ENCODE assay signal across 1 cellular context in the genomic region with DNA sequence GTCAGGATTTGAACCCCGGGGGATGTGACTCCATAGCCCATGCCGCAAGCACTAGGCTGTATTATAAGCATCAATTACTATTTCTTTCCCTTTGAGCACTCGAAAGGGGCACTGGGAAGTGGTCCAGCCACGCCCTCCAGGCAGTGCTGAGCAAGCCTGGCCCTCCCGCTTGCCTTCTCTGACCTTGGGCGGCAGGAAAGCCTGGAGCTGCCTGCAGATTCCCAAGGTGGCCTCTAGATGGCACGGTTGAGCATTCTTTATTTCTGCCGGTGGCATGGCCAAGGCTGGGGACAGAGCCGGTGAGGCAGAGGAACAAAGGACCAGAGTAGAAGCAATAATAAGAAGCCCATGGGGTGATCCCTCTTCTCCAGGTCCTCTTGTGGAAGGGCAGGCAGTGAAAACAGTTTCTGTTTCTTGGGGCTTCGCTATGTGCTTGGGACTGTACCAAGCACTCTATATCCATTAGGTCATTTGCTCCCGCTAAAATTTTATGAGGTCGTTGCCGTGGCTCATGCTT.
TF ChIP-seq lines count a peak whose summit lies in the region.

No MANE protein-coding gene starts in this region.

TF ChIP-seq in SK-N-SH treated with all-trans-retinoic acid at 6 μM for 48 hours, 23 proteins besides CTCF, POLR2A, EP300 and RAD21 (continued from another document):
- no peak for TF ChIP-seq PATZ1 (CRISPR knock-in tag; IDR thresholded peaks at IDR 0.05; ENCODE audit: borderline replicate concordance)
